In the genomic region with DNA sequence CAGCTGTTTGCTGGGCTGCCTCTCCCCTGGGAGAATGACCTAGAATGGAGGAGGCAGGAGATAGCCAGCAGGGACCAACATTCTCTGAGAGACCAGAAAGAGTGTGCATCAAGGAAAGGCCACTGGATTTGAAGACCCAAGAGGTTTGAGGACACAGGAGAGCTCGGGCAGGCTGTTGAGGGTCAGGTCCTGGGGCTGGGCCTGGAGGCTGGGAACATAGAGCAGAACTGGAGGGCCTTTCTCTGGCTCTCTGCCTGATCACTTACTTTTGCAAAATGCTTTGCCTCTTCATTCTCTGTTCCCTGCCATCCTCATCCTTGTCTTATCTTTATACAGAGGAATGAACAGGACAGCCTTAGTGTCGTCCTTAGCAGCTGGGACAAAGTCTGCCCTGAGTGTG, we compare ENCODE assay signal across 32 cellular contexts. TPM values are rescaled to one million over a fixed set of nuclear protein-coding genes. Genes with fewer than 3 reads are reported as not detected.
"Had no signal": no experiment of that assay in that cellular context is flagged by ENCODE, and none has a peak within 500 bp of the region (broad histone marks: within the 10 kb centered on the region; RNA-seq: fewer than 3 reads in every experiment).

No MANE protein-coding gene starts in this region.

- FAIRE-seq: bronchial epithelial cell, TTC549 had no signal

- H3K27ac ChIP-seq: ascending aorta, cardiac muscle cell, VCaP had no signal

- DNase-seq: activated B cell treated with CpG ODN at 0.5 μM for 24 hours; activated CD4-positive, alpha-beta memory T cell treated with anti-CD3 and anti-CD28 coated beads for 36 hours; activated CD4-positive, alpha-beta T cell treated with anti-CD3 and anti-CD28 coated beads for 4 hours; activated CD4-positive, alpha-beta T cell treated with anti-CD3 and anti-CD28 coated beads, Interleukin-2, amount 50 U/mL, for 1 hour; activated CD4-positive, alpha-beta T cell treated with anti-CD3 and anti-CD28 coated beads, Interleukin-2, amount 50 U/mL, for 4 hours; activated CD4-positive, CD25-positive, alpha-beta regulatory T cell treated with anti-CD3 and anti-CD28 coated beads, Interleukin-2, amount 50 U/mL, for 72 hours; activated CD8-positive, alpha-beta memory T cell treated with anti-CD3 and anti-CD28 coated beads, Interleukin-2, amount 50 U/mL, for 4 hours; activated CD8-positive, alpha-beta T cell treated with anti-CD3 and anti-CD28 coated beads for 36 hours; activated effector memory CD4-positive, alpha-beta T cell treated with Interleukin-2 at 50 U/mL for 16 hours; activated gamma-delta T cell; activated naive CD4-positive, alpha-beta T cell treated with anti-CD3 and anti-CD28 coated beads, Interleukin-2, amount 10 ng/mL, durations not matched to agents 7 days and 5 days; activated naive CD4-positive, alpha-beta T cell treated with Interleukin-2 at 50 U/mL for 16 hours; activated naive CD8-positive, alpha-beta T cell treated with anti-CD3 and anti-CD28 coated beads, Interleukin-2, amount 10 ng/mL, durations not matched to agents 7 days and 5 days; activated naive CD8-positive, alpha-beta T cell treated with anti-CD3 and anti-CD28 coated beads, Interleukin-2, amount 50 U/mL, for 24 hours; activated T-cell treated with anti-CD3 and anti-CD28 coated beads for 4 hours; activated T-cell treated with anti-CD3 and anti-CD28 coated beads, Interleukin-2, amount 50 U/mL, for 1 hour; activated T-cell treated with anti-CD3 and anti-CD28 coated beads, Interleukin-2, amount 50 U/mL, for 48 hours; amygdala; anterior cingulate cortex; caudate nucleus; cerebellar nuclear complex; T-helper 1 cell; T-helper 2 cell; T-helper 9 cell had no signal

- H3K4me3 ChIP-seq: ascending aorta, cardiac muscle cell had no signal

- H3K27me3 ChIP-seq: ascending aorta had no signal

- ATAC-seq: activated CD8-positive, alpha-beta T cell treated with anti-CD3 and anti-CD28 coated beads for 36 hours; activated naive CD8-positive, alpha-beta T cell treated with anti-CD3 and anti-CD28 coated beads, Interleukin-2, amount 50 U/mL, for 24 hours had no signal

- H3K9me3 ChIP-seq: ascending aorta had no signal

- H3K36me3 ChIP-seq: ascending aorta, cardiac muscle cell had no signal

RNA-seq across cellular contexts. Expression of gene IYD, which starts 2.5 kb away (rescaled TPM):
- total RNA-seq: activated B cell treated with CpG ODN at 0.5 μM for 24 hours; activated CD4-positive, alpha-beta memory T cell treated with anti-CD3 and anti-CD28 coated beads for 36 hours; activated CD4-positive, alpha-beta T cell treated with anti-CD3 and anti-CD28 coated beads, Interleukin-2, amount 10 ng/mL, durations not matched to agents 24 days and 14 days; activated CD8-positive, alpha-beta memory T cell treated with anti-CD3 and anti-CD28 coated beads for 36 hours; activated CD8-positive, alpha-beta T cell treated with anti-CD3 and anti-CD28 coated beads for 36 hours; activated naive CD8-positive, alpha-beta T cell treated with anti-CD3 and anti-CD28 coated beads, Interleukin-2, amount 10 ng/mL, durations not matched to agents 7 days and 5 days; activated T-helper 2 cell treated with anti-CD3 and anti-CD28 coated beads, Interferon-gamma antibody, Interleukin-2, Interleukin-4, amounts not matched to agents 10 μg/mL and 5 μg/mL and 100 μg/mL, durations not matched to agents 14 hours and 24 hours and 36 hours; bronchial epithelial cell; cardiac muscle cell had no signal
- polyA plus RNA-seq: cardiac muscle cell had no signal
